14 cellular contexts compared by ENCODE assay signal in the genomic region with DNA sequence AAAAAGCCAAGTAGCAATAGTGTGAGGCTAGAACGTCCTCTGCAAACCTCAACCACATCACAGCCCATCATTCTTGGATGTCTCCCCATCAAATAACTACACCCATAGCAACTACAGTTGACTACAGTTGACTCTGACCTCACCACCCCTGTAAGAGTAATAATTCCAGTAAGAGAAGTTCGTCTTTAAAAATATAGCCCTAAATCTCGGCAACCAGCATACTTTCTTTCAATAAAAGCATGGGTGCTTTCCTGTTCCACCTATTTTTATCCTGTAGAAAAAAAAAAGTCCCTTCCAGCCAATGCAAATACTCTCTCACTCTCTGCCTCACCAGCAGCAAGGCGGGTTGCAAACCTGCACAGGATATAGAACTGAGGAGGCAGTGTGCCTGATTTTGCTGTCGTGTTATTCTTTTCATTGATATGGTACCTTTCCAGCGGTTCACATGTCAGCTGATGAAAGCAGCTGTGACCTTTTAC.
DNase-seq lines count a peak whose midpoint lies in the region; ATAC-seq and TF ChIP-seq lines count a peak whose summit lies in the region.
"Had no signal": no experiment of that assay in that cellular context is flagged by ENCODE, and none has a peak within 500 bp of the region (broad histone marks: within the 10 kb centered on the region; RNA-seq: fewer than 3 reads in every experiment).

No MANE protein-coding gene starts in this region.

- H3K79me2 ChIP-seq in osteoblast (ENCODE audit: insufficient read depth, low read length) = no peaks in the 10 kb centered on the region

- H3K4me2 ChIP-seq in osteoblast (ENCODE audit: insufficient read depth, low read length) = no peak overlapping the region

- H3K27me3 ChIP-seq in osteoblast (ENCODE audit: insufficient read depth, low read length) = no peaks in the 10 kb centered on the region
- H3K27me3 ChIP-seq: cardiac muscle cell had no signal

- no peaks in the 10 kb centered on the region for H3K36me3 ChIP-seq in osteoblast (ENCODE audit: insufficient read depth, low read length)
- H3K36me3 ChIP-seq: cardiac muscle cell had no signal

- DNase-seq in left lobe of liver (ENCODE audit: low spot score) (peak; percentile 53), iPS-NIHi7 (ENCODE audit: extremely low spot score) (no peak), osteoblast (ENCODE audit: insufficient read length, low spot score, missing footprints) (no peak), AG08396 (ENCODE audit: low spot score) (no peak)
- DNase-seq in stimulated activated CD4-positive, alpha-beta T cell treated with anti-CD3 and anti-CD28 coated beads, Interleukin-2, amount 100 ng/mL, for 48 hours = no peak
- DNase-seq: activated T-cell treated with anti-CD3 and anti-CD28 coated beads, Interleukin-2, amount 50 U/mL, for 48 hours; DMS53; mesendoderm; NCI-H1417 had no signal

- ATAC-seq in GM18858 (IDR thresholded peaks at IDR 0.05; ENCODE audit: unreplicated experiment) (peak; percentile 31), GM21529 (IDR thresholded peaks at IDR 0.05; ENCODE audit: unreplicated experiment) (peak; percentile 40), HG03280 (IDR thresholded peaks at IDR 0.05; ENCODE audit: unreplicated experiment) (peak; percentile 31), left lobe of liver (peak; percentile 72)
- ATAC-seq: stimulated activated effector memory CD8-positive, alpha-beta T cell treated with anti-CD3 and anti-CD28 coated beads, Interleukin-12 subunit alpha, Interleukin-12 subunit beta, amount 100 ng/mL, for 72 hours had no signal

- H3K9me3 ChIP-seq in osteoblast (ENCODE audit: low read depth, low read length) = no peaks in the 10 kb centered on the region

- no peak overlapping the region for H3K4me3 ChIP-seq in osteoblast (ENCODE audit: insufficient read depth, low read length)
- H3K4me3 ChIP-seq: cardiac muscle cell had no signal

- no peaks in the 10 kb centered on the region for H3K4me1 ChIP-seq in osteoblast (ENCODE audit: insufficient read depth, low read length)

- no peak overlapping the region for H3K27ac ChIP-seq in osteoblast (ENCODE audit: low read depth, low read length)
- H3K27ac ChIP-seq: cardiac muscle cell had no signal

- H4K20me1 ChIP-seq in osteoblast (ENCODE audit: insufficient read depth, low read length) = no peaks in the 10 kb centered on the region

- no peak overlapping the region for H2AFZ ChIP-seq in osteoblast (ENCODE audit: low read length)

- TF ChIP-seq CTCF in osteoblast (IDR thresholded peaks at IDR 0.05; ENCODE audit: extremely low read depth, low read depth, low read length) = no peak
